ENCODE assay signal across 28 cellular contexts in genomic region chr10:98929709-98930108, GRCh38.
"Had no signal": no experiment of that assay in that cellular context is flagged by ENCODE, and none has a peak within 500 bp of the region (broad histone marks: within the 10 kb centered on the region; RNA-seq: fewer than 3 reads in every experiment).

No MANE protein-coding gene starts in this region.

- FAIRE-seq: colon, endometrium, endothelial cell of umbilical vein, frontal cortex had no signal

- H3K4me3 ChIP-seq: colonic mucosa, coronary artery, dorsolateral prefrontal cortex, esophagus muscularis mucosa, esophagus squamous epithelium, gastrocnemius medialis, gastroesophageal sphincter, heart left ventricle, heart right ventricle had no signal

- H3K9me3 ChIP-seq: colonic mucosa, esophagus squamous epithelium, gastrocnemius medialis had no signal

- H3K36me3 ChIP-seq: colonic mucosa, esophagus muscularis mucosa, esophagus squamous epithelium, gastrocnemius medialis, gastroesophageal sphincter, heart left ventricle, heart right ventricle had no signal

- H3K27ac ChIP-seq: colonic mucosa, coronary artery, dorsolateral prefrontal cortex, epithelial cell of prostate, esophagus muscularis mucosa, esophagus squamous epithelium, foreskin keratinocyte, gastrocnemius medialis, gastroesophageal sphincter, heart left ventricle, heart right ventricle had no signal

- H3K4me1 ChIP-seq: colonic mucosa, esophagus squamous epithelium, foreskin keratinocyte, gastrocnemius medialis, heart left ventricle, heart right ventricle had no signal

- H3K27me3 ChIP-seq: colonic mucosa, esophagus muscularis mucosa, esophagus squamous epithelium, foreskin keratinocyte, gastrocnemius medialis, gastroesophageal sphincter, heart left ventricle had no signal

- DNase-seq: colonic mucosa; cortex of kidney; dermis blood vessel endothelial cell; dorsolateral prefrontal cortex; effector CD4-positive, alpha-beta T cell; effector CD8-positive, alpha-beta T cell; effector memory CD4-positive, alpha-beta T cell; effector memory CD8-positive, alpha-beta T cell; endodermal cell; erythroblast; esophagus squamous epithelium; foreskin fibroblast; foreskin keratinocyte; foreskin melanocyte; gastrocnemius medialis; glutamatergic neuron; head of caudate nucleus; heart left ventricle; heart right ventricle had no signal

- ATAC-seq: effector memory CD8-positive, alpha-beta T cell; esophagus mucosa; foreskin keratinocyte; gastrocnemius medialis; gastroesophageal sphincter; heart left ventricle; heart right ventricle had no signal
